Comparison of ENCODE assay signal across 24 cellular contexts in the genomic region with DNA sequence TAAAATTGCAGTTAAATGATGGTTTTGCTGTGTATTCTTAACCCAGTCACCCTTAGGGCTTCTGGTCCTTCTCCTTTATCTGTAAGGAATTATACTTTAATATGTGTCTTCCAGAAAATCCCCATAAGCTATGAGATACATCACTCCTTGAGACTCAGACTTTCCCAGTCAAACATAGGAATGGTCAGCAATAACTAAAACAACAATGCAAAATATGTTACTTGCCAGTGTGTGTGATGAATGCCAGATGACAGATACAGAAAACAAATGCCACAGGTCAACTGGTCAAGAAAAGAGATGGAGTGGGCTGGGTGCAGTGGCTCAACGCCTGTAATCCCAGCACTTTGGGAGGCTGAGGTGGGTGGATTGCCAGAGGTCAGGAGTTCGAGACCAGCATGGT. TPM values are rescaled to one million over a fixed set of nuclear protein-coding genes. Genes with fewer than 3 reads are reported as not detected.
DNase-seq lines count a peak whose midpoint lies in the region; ATAC-seq and TF ChIP-seq lines count a peak whose summit lies in the region.
"Had no signal": no experiment of that assay in that cellular context is flagged by ENCODE, and none has a peak within 500 bp of the region (broad histone marks: within the 10 kb centered on the region; RNA-seq: fewer than 3 reads in every experiment).

No MANE protein-coding gene starts in this region.

- H3K27ac Mint-ChIP-seq in CD4-positive, alpha-beta T cell = peak overlapping the region; percentile 73
- H3K27ac Mint-ChIP-seq in dendritic cell treated with granulocyte-macrophage colony-stimulating factor and Interleukin-4, amounts not matched to agents 40 ng/mL and 50 ng/mL, for 4 days = peak overlapping the region; percentile 79
- H3K27ac Mint-ChIP-seq in naive B cell = peak overlapping the region in 4 of 6 donors; percentile 9 to 51 (median 28)
- H3K27ac Mint-ChIP-seq: activated B cell treated with CpG ODN at 0.5 μM for 24 hours; activated naive CD4-positive, alpha-beta T cell treated with anti-CD3 and anti-CD28 coated beads for 36 hours; endodermal cell had no signal

- CTCF ChIA-PET in CD4-positive, alpha-beta T cell (lab: Charles Lee) = interaction anchor here (0.9 to 1.3 kb wide), 2 partner anchors 13 to 17 kb away, joined by 3 to 5 read pairs; no protein-coding TSS in a partner anchor

- peaks cover 48% of the 10 kb centered on the region for H3K36me3 Mint-ChIP-seq in CD4-positive, alpha-beta T cell (ENCODE audit: low read depth)
- no peaks in the 10 kb centered on the region for H3K36me3 Mint-ChIP-seq in dendritic cell treated with granulocyte-macrophage colony-stimulating factor and Interleukin-4, amounts not matched to agents 40 ng/mL and 50 ng/mL, for 4 days (ENCODE audit: low read depth)
- H3K36me3 Mint-ChIP-seq in naive B cell = no peaks in the 10 kb centered on the region

- no peak overlapping the region for H3K27ac ChIP-seq in CD4-positive, alpha-beta T cell (ENCODE audit: low read depth, low read length)
- H3K27ac ChIP-seq: uterus had no signal

- POLR2A ChIA-PET in CD4-positive, alpha-beta T cell (lab: Charles Lee) = interaction anchor here (1.6 kb wide), 1 partner anchor 9 kb away, joined by 3 read pairs; no protein-coding TSS in a partner anchor

- intact Hi-C loops in CD4-positive, alpha-beta T cell (cut with DNase I, micrococcal nuclease) = loop anchor here in 1 of 2 experiments (5.0 kb wide), 1 partner anchor 41 kb away; no protein-coding TSS in a partner anchor
- intact Hi-C loops in dendritic cell treated with granulocyte-macrophage colony-stimulating factor and Interleukin-4, amounts not matched to agents 40 ng/mL and 50 ng/mL, for 4 days (cut with micrococcal nuclease) = loop anchor here (10.0 kb wide), 1 partner anchor 133 kb away; no protein-coding TSS in a partner anchor

- H3K27me3 Mint-ChIP-seq in CD4-positive, alpha-beta T cell = no peaks in the 10 kb centered on the region
- H3K27me3 Mint-ChIP-seq in dendritic cell treated with granulocyte-macrophage colony-stimulating factor and Interleukin-4, amounts not matched to agents 40 ng/mL and 50 ng/mL, for 4 days = no peaks in the 10 kb centered on the region
- no peaks in the 10 kb centered on the region for H3K27me3 Mint-ChIP-seq in naive B cell
- H3K27me3 Mint-ChIP-seq: activated B cell treated with CpG ODN at 0.5 μM for 24 hours; stimulated activated naive CD8-positive, alpha-beta T cell treated with anti-CD3 and anti-CD28 coated beads, Interleukin-15, amount 100 ng/mL, for 72 hours had no signal

- TF ChIP-seq CTCF in CD4-positive, alpha-beta T cell (IDR thresholded peaks at IDR 0.05) = no peak

- no peak for ATAC-seq in CD4-positive, alpha-beta T cell (ENCODE audit: poor library complexity)
- ATAC-seq in naive B cell (ENCODE audit: low read depth in 2 of 2) = no peak
- ATAC-seq: esophagus mucosa; Panc1; stimulated activated naive CD8-positive, alpha-beta T cell treated with anti-CD3 and anti-CD28 coated beads, Interleukin-15, amount 100 ng/mL, for 72 hours had no signal

- no peak for DNase-seq in CD4-positive, alpha-beta T cell
- DNase-seq in GM04504 (ENCODE audit: low read depth) (peak; percentile 14), naive B cell (no peak), NCI-H1105 (lab: John Stamatoyannopoulos, UW) (no peak), LoVo (ENCODE audit: low spot score) (no peak), NCI-H510A treated with DMSO at 0.1 percent for 48 hours (lab: John Stamatoyannopoulos, UW) (no peak)
- DNase-seq: activated B cell treated with CpG ODN at 0.5 μM for 24 hours; activated naive CD4-positive, alpha-beta T cell treated with anti-CD3 and anti-CD28 coated beads for 36 hours; anterior cingulate cortex; cortex of kidney; endodermal cell; glutamatergic neuron; NCI-H2029 treated with DMSO at 0.1 percent for 48 hours; NCI-H526 treated with DMSO at 0.1 percent for 48 hours; SHP77 treated with DMSO at 0.1 percent for 48 hours; stimulated activated CD4-positive, alpha-beta T cell treated with anti-CD3 and anti-CD28 coated beads, Interleukin-1b, Interleukin-23, amount 100 ng/mL, for 48 hours; stimulated activated CD8-positive, alpha-beta memory T cell treated with anti-CD3 and anti-CD28 coated beads, Interleukin-4, amount 100 ng/mL, for 48 hours; stimulated activated naive CD8-positive, alpha-beta T cell treated with anti-CD3 and anti-CD28 coated beads, Interleukin-15, amount 100 ng/mL, for 72 hours; SW 1271; T1000; uterus had no signal

- no peaks in the 10 kb centered on the region for H3K27me3 ChIP-seq in CD4-positive, alpha-beta T cell (ENCODE audit: control insufficient read depth, insufficient read depth, low read length)
- H3K27me3 ChIP-seq: uterus had no signal

- H3K4me1 Mint-ChIP-seq in CD4-positive, alpha-beta T cell (ENCODE audit: low read depth) = peaks cover 85% of the 10 kb centered on the region
- peaks cover 53% of the 10 kb centered on the region for H3K4me1 Mint-ChIP-seq in dendritic cell treated with granulocyte-macrophage colony-stimulating factor and Interleukin-4, amounts not matched to agents 40 ng/mL and 50 ng/mL, for 4 days (ENCODE audit: low read depth)
- H3K4me1 Mint-ChIP-seq in naive B cell = peaks cover 63 to 72% (median 72%) of the 10 kb centered on the region in 3 donors

- H3K9me3 Mint-ChIP-seq in CD4-positive, alpha-beta T cell = no peaks in the 10 kb centered on the region
- no peaks in the 10 kb centered on the region for H3K9me3 Mint-ChIP-seq in dendritic cell treated with granulocyte-macrophage colony-stimulating factor and Interleukin-4, amounts not matched to agents 40 ng/mL and 50 ng/mL, for 4 days
- no peaks in the 10 kb centered on the region for H3K9me3 Mint-ChIP-seq in naive B cell
- H3K9me3 Mint-ChIP-seq: activated B cell treated with CpG ODN at 0.5 μM for 24 hours; activated naive CD4-positive, alpha-beta T cell treated with anti-CD3 and anti-CD28 coated beads for 36 hours; endodermal cell; stimulated activated naive CD8-positive, alpha-beta T cell treated with anti-CD3 and anti-CD28 coated beads, Interleukin-15, amount 100 ng/mL, for 72 hours had no signal

- H3K9me3 ChIP-seq in CD4-positive, alpha-beta T cell (ENCODE audit: control insufficient read depth, low read length) = no peaks in the 10 kb centered on the region
- H3K9me3 ChIP-seq: uterus had no signal

- H3K4me3 Mint-ChIP-seq in CD4-positive, alpha-beta T cell = peak overlapping the region; percentile 12
- no peak overlapping the region for H3K4me3 Mint-ChIP-seq in dendritic cell treated with granulocyte-macrophage colony-stimulating factor and Interleukin-4, amounts not matched to agents 40 ng/mL and 50 ng/mL, for 4 days
- no peak overlapping the region for H3K4me3 Mint-ChIP-seq in naive B cell
- H3K4me3 Mint-ChIP-seq: activated B cell treated with CpG ODN at 0.5 μM for 24 hours, endodermal cell had no signal

RNA-seq across cellular contexts. Expression of a gene that starts 10.2 kb away (rescaled TPM):
- 100 to 1,000 TPM; 273 to 302 TPM for total RNA-seq in CD4-positive, alpha-beta T cell
- 100 to 1,000 TPM; 322 to 394 (median 366) TPM for polyA plus RNA-seq in naive B cell (ENCODE audit: low read depth in 6 of 6)

Comparison
In these comparisons a context has a peak if more than half of its experiments do, and no peak if none do; other contexts are left out.
1. H3K27ac Mint-ChIP-seq: peak in every context shown above with its lines; median percentile 79 in dendritic cell treated with granulocyte-macrophage colony-stimulating factor and Interleukin-4, amounts not matched to agents 40 ng/mL and 50 ng/mL, for 4 days; 73 in CD4-positive, alpha-beta T cell; 28 in naive B cell.